Comparison of ENCODE assay signal across 22 cellular contexts in the genomic region with DNA sequence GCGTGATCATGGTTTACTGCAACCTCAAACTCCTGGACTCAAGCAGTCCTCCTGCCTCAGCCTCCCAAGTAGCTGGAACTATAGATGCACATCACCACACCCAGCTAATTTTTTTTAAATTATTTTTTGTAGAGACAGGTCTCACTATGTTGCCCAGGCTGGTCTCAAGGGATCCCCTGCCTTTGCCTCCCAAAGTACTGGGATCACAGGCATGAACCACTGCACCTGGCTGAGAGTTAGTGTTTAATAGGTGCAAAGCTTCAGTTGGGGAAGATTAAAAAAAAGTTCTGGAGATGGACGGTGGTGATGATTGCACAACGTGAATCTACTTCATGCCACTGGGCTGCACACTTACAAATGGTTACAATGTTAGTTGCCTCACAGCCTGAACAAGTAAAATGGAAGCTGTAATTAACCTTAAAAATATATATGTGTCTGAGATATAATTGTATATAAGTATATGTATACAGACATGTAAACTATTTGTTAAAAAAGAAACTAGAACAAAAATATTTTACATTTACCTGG.
DNase-seq lines count a peak whose midpoint lies in the region; ATAC-seq, FAIRE-seq and TF ChIP-seq lines count a peak whose summit lies in the region.
"Had no signal": no experiment of that assay in that cellular context is flagged by ENCODE, and none has a peak within 500 bp of the region (broad histone marks: within the 10 kb centered on the region; RNA-seq: fewer than 3 reads in every experiment).

No MANE protein-coding gene starts in this region.

- TF ChIP-seq POLR2A in HepG2 (IDR thresholded peaks at IDR 0.05; ENCODE audit: insufficient read depth in 1 of 2, low read depth in 2 of 2, low read length in 2 of 2) (no peak), right lobe of liver (IDR thresholded peaks at IDR 0.05) (no peak)

- no peaks in the 10 kb centered on the region for H3K9me3 Mint-ChIP-seq in T-cell

- no peak overlapping the region for H3K4me3 Mint-ChIP-seq in T-cell

- in situ Hi-C loops in HepG2 (cut with HindIII; ENCODE audit: extremely low pct_ligation_motif_present, low pct_unique_long_range_greater_than_20kb) = no loop called here
- in situ Hi-C loops in GM13976 (cut with MboI; ENCODE audit: low sequenced_read_pairs, unreplicated experiment) = no loop called here

- H3K4me1 ChIP-seq in HepG2 (ENCODE audit: insufficient read depth, low read length) = no peaks in the 10 kb centered on the region; the same call in 1 of the 2 replicates
- H3K4me1 ChIP-seq in right lobe of liver = peaks cover 0 to 9% (median 0%) of the 10 kb centered on the region in 4 donors

- H4K20me1 ChIP-seq in HepG2 (ENCODE audit: insufficient read depth, low read length) = no peaks in the 10 kb centered on the region

- ATAC-seq in HepG2 (no peak), right lobe of liver (no peak), T-cell (replicated peaks in 1 of 4) (no peak), HG03520 (IDR thresholded peaks at IDR 0.05; ENCODE audit: unreplicated experiment) (no peak)
- ATAC-seq: Right ventricle myocardium inferior had no signal

- no peaks in the 10 kb centered on the region for H3K36me3 ChIP-seq in HepG2 (replicated peaks in 1 of 2; ENCODE audit: control insufficient read depth in 1 of 2, insufficient read depth in 2 of 2, low read length in 2 of 2)
- H3K36me3 ChIP-seq in right lobe of liver = no peaks in the 10 kb centered on the region
- H3K36me3 ChIP-seq: HAP-1 had no signal

- DNase-seq in HepG2 (ENCODE audit: low spot score) = no peak
- no peak for DNase-seq in right lobe of liver
- DNase-seq in T-cell = no peak
- DNase-seq in iris pigment epithelial cell (ENCODE audit: low read depth) = peak; percentile 41
- no peak for DNase-seq in GM13976 (ENCODE audit: low spot score)
- no peak for DNase-seq in D721Med (ENCODE audit: insufficient read length, low spot score)
- DNase-seq in NCI-H2029 treated with DMSO at 0.1 percent for 48 hours (lab: John Stamatoyannopoulos, UW) = no peak
- DNase-seq: DMS79 treated with DMSO at 0.1 percent for 48 hours, GM23248, KBM-7, NCI-H1105, NCI-H1694, NCI-H2107, NCI-H510A treated with DMSO at 0.1 percent for 48 hours, NCI-H774, SW 1271 had no signal

- TF ChIP-seq EP300 in HepG2 (IDR thresholded peaks at IDR 0.05; ENCODE audit: low read depth in 2 of 2, low read length in 2 of 2) (no peak), HepG2 (CRISPR knock-in tag; IDR thresholded peaks at IDR 0.05; ENCODE audit: borderline replicate concordance) (no peak)

- no TSS peak for BruUV-seq in HepG2 (replicated peaks; lab: Mats Ljungman, UMichigan)

- no peak overlapping the region for H3K4me3 ChIP-seq in HepG2 (replicated peaks in 1 of 3; ENCODE audit: insufficient read depth in 1 of 3, low read depth in 2 of 3, low read length in 3 of 3)
- no peak overlapping the region for H3K4me3 ChIP-seq in right lobe of liver
- H3K4me3 ChIP-seq: GM23248, HAP-1 had no signal

- H3K79me2 ChIP-seq in HepG2 (ENCODE audit: insufficient read depth, low read length) = no peaks in the 10 kb centered on the region

- H3K27me3 ChIP-seq in HepG2 (ENCODE audit: control insufficient read depth in 1 of 2, insufficient read depth in 2 of 2, low read length in 2 of 2) = peaks cover 0 to 3% of the 10 kb centered on the region in 2 experiments; a peak in 2 of 5 replicates
- H3K27me3 ChIP-seq in right lobe of liver = no peaks in the 10 kb centered on the region

- no peaks in the 10 kb centered on the region for H3K36me3 Mint-ChIP-seq in T-cell

- CTCF ChIA-PET in HepG2 (lab: Yijun Ruan, JAX; ENCODE audit: low intra/inter-chr PET ratio, low total read pairs) (no interaction called here), T-cell (lab: Charles Lee) (no interaction called here)

- H3K27ac ChIP-seq in HepG2 (ENCODE audit: extremely low read length, insufficient read depth, low read length) = no peak overlapping the region
- H3K27ac ChIP-seq in right lobe of liver = no peak overlapping the region
- H3K27ac ChIP-seq: C4-2B, GM23248 had no signal

- H3K27ac Mint-ChIP-seq in T-cell = peak overlapping the region; percentile 65 to 71

- FAIRE-seq in HepG2 (lab: Jason Lieb, UNC) (no peak), D721Med (lab: Jason Lieb, UNC) (no peak)
- FAIRE-seq: G401.6, RCC 7860 had no signal

- intact Hi-C loops in HepG2 (cut with micrococcal nuclease; ENCODE audit: unreplicated experiment) (no loop called here), right lobe of liver (cut with DNase I) (no loop called here)

- WGBS in HepG2 (ENCODE audit: low lambda C conversion rate) = 0% methylated on average over 3 of the region's 3 CpGs
- WGBS in right lobe of liver (ENCODE audit: insufficient coverage, low coverage, low lambda C conversion rate, missing lambda C conversion rate) = 30% methylated on average over 3 of the region's 3 CpGs

- H3K9me3 ChIP-seq in HepG2 (ENCODE audit: low read length) = no peaks in the 10 kb centered on the region
- H3K9me3 ChIP-seq in right lobe of liver = no peaks in the 10 kb centered on the region
- H3K9me3 ChIP-seq: HAP-1 had no signal

- H3K4me2 ChIP-seq in HepG2 (ENCODE audit: low read depth, low read length) = no peak overlapping the region

- no peaks in the 10 kb centered on the region for H3K27me3 Mint-ChIP-seq in T-cell

- POLR2A ChIA-PET in HepG2 (lab: Yijun Ruan, JAX) = no interaction called here
- POLR2A ChIA-PET in T-cell (lab: Charles Lee) = no interaction called here

- H3K4me1 Mint-ChIP-seq in T-cell = peaks cover 38 to 41% (median 40%) of the 10 kb centered on the region in 3 donors

- no peak for TF ChIP-seq RAD21 in HepG2 (CRISPR knock-in tag; IDR thresholded peaks at IDR 0.05)

- no peak overlapping the region for H2AFZ ChIP-seq in HepG2 (ENCODE audit: low read length)
- H2AFZ ChIP-seq: GM23248 had no signal

- no peak overlapping the region for H3K9ac ChIP-seq in HepG2 (ENCODE audit: insufficient read depth, low read depth, low read length)
- H3K9ac ChIP-seq: GM23248 had no signal

- TF ChIP-seq CTCF in HepG2 (CRISPR knock-in tag; IDR thresholded peaks at IDR 0.05) (no peak), right lobe of liver (IDR thresholded peaks at IDR 0.05) (no peak), GM13976 (IDR thresholded peaks at IDR 0.05; ENCODE audit: borderline replicate concordance, control extremely low read depth, extremely low read depth, insufficient read depth, missing control alignments) (no peak), D721Med (IDR thresholded peaks at IDR 0.05; ENCODE audit: insufficient read depth, missing control alignments) (no peak)

TF ChIP-seq in HepG2, 621 proteins besides CTCF, POLR2A, EP300 and RAD21:
- no peak for TF ChIP-seq IRF2 (CRISPR knock-in tag; IDR thresholded peaks at IDR 0.05)
- TF ChIP-seq CEBPB (IDR thresholded peaks at IDR 0.05; ENCODE audit: borderline replicate concordance, low read depth, low read length) = peak; percentile 52
- no peak for TF ChIP-seq ZNF10 (CRISPR knock-in tag; IDR thresholded peaks at IDR 0.05; ENCODE audit: borderline replicate concordance, low read depth)
- TF ChIP-seq ARHGAP35 (CRISPR knock-in tag; IDR thresholded peaks at IDR 0.05; ENCODE audit: borderline replicate concordance) = no peak
- TF ChIP-seq ZNF225 (CRISPR knock-in tag; IDR thresholded peaks at IDR 0.05) = no peak
